34 cellular contexts compared by ENCODE assay signal in genomic region chr5:9567039-9567438, GRCh38.
"Had no signal": no experiment of that assay in that cellular context is flagged by ENCODE, and none has a peak within 500 bp of the region (broad histone marks: within the 10 kb centered on the region; RNA-seq: fewer than 3 reads in every experiment).

No MANE protein-coding gene starts in this region.

- H3K9me3 ChIP-seq: MG63 had no signal

- H3K27me3 ChIP-seq: MG63 had no signal

- H3K4me3 ChIP-seq: MG63 had no signal

- H3K36me3 ChIP-seq: MG63 had no signal

- DNase-seq: Karpas-422, Kasumi-1, KBM-7, KG1, MG63, MM.1S, MV-4-11, NCI-H1048, NCI-H1092, NCI-H1092 treated with DMSO at 0.1 percent for 48 hours, NCI-H1105, NCI-H1105 treated with DMSO at 0.1 percent for 48 hours, NCI-H1417, NCI-H1417 treated with DMSO at 0.1 percent for 48 hours, NCI-H1436, NCI-H1436 treated with DMSO at 0.1 percent for 48 hours, NCI-H146, NCI-H1694, NCI-H1694 treated with DMSO at 0.1 percent for 48 hours, NCI-H187, NCI-H1930, NCI-H2029, NCI-H2029 treated with DMSO at 0.1 percent for 48 hours, NCI-H2081, NCI-H2081 treated with DMSO at 0.1 percent for 48 hours, NCI-H2107, NCI-H2171, NCI-H2171 treated with DMSO at 0.1 percent for 48 hours, NCI-H2227 treated with DMSO at 0.1 percent for 48 hours, NCI-H226, NCI-H345, NCI-H446, NCI-H446 treated with DMSO at 0.1 percent for 48 hours had no signal

- H3K27ac ChIP-seq: KMS-11 had no signal
